3 cellular contexts compared by ENCODE assay signal in the genomic region with DNA sequence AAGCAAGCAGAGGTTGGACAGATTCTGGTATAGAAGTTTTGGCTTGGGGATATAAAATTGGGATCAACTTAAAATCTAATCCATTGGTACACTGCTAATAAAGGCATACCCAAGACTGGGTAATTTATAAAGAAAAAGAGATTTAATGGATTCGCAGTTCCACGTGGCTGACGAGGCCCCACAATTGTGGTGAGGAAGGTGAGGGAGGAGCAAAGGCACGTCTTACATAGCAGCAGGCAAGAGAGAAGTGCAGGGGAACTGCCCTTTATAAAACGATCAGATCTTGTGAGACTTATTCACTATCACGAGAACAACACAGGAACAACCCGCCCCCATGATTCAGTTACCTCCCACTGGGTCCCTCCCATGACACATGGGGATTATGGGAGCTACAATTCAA.
TF ChIP-seq lines count a peak whose summit lies in the region.

No MANE protein-coding gene starts in this region.

TF ChIP-seq in GM23338, 12 proteins besides CTCF, POLR2A, EP300 and RAD21 (continues in another document):
- TF ChIP-seq STAT1 (IDR thresholded peaks at IDR 0.05; ENCODE audit: unreplicated experiment): no peak
- TF ChIP-seq REST (IDR thresholded peaks at IDR 0.05; ENCODE audit: unreplicated experiment): no peak
- TF ChIP-seq JUNB (IDR thresholded peaks at IDR 0.05; ENCODE audit: unreplicated experiment): no peak
- TF ChIP-seq POLR2AphosphoS5 (IDR thresholded peaks at IDR 0.05; ENCODE audit: low read depth): no peak
- TF ChIP-seq ETS1 (IDR thresholded peaks at IDR 0.05): no peak
- TF ChIP-seq EZH2 (IDR thresholded peaks at IDR 0.05; ENCODE audit: low read depth, unreplicated experiment): no peak
- no peak for TF ChIP-seq ZNF114 (CRISPR knock-in tag; IDR thresholded peaks at IDR 0.05)
- TF ChIP-seq EZH2phosphoT487 (IDR thresholded peaks at IDR 0.05; ENCODE audit: unreplicated experiment): no peak
- no peak for TF ChIP-seq NANOG (IDR thresholded peaks at IDR 0.05; ENCODE audit: borderline replicate concordance)
- no peak for TF ChIP-seq ZNF331 (CRISPR knock-in tag; IDR thresholded peaks at IDR 0.05; ENCODE audit: low read depth)
- no peak for TF ChIP-seq CREB1 (CRISPR knock-in tag; IDR thresholded peaks at IDR 0.05; ENCODE audit: low read depth)

TF ChIP-seq in H1, 55 proteins besides CTCF, POLR2A, EP300 and RAD21:
- TF ChIP-seq RNF2 (IDR thresholded peaks at IDR 0.05; ENCODE audit: borderline replicate concordance, low read depth, low read length, missing control alignments, poor library complexity, severe bottlenecking) (no peak), CTBP2 (IDR thresholded peaks at IDR 0.05; ENCODE audit: borderline replicate concordance, insufficient read depth, insufficient read length, low read length) (no peak)
- TF ChIP-seq, protein P1, sequence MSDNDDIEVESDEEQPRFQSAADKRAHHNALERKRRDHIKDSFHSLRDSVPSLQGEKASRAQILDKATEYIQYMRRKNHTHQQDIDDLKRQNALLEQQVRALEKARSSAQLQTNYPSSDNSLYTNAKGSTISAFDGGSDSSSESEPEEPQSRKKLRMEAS (IDR thresholded peaks at IDR 0.05): peak; percentile 52; the same call in 1 of the 2 replicates

TF ChIP-seq in HepG2, 621 proteins besides CTCF, POLR2A, EP300 and RAD21:
- TF ChIP-seq DDIT3 (CRISPR knock-in tag; IDR thresholded peaks at IDR 0.05) (no peak), SAFB2 (CRISPR knock-in tag; IDR thresholded peaks at IDR 0.05; ENCODE audit: borderline replicate concordance, low read depth) (no peak), POGZ (CRISPR knock-in tag; IDR thresholded peaks at IDR 0.05) (peak; percentile 35; the same call in 1 of the 2 replicates)
